Comparison of ENCODE assay signal across 22 cellular contexts in the genomic region with DNA sequence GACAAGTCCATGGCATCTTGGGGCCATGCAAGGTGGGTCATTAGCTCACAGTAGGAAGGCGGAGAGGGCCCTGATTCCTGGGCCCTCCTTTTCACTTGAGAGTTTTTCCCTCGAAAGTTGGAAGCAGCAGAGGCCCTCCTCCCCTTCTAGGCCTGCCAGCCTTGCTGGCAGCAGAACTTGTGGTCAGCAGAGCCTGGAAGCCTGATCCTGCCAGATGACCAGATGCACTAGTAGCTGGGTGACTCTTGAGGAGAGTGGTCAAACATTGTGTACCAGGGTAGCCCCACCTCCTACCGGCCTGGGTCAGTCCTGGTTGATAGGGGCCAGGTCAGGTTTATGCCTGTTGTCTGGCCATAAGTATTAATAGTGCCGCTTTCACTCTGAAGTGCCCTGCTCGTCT. TPM values are rescaled to one million over a fixed set of nuclear protein-coding genes. Genes with fewer than 3 reads are reported as not detected.
DNase-seq lines count a peak whose midpoint lies in the region; ATAC-seq and TF ChIP-seq lines count a peak whose summit lies in the region.
"Had no signal": no experiment of that assay in that cellular context is flagged by ENCODE, and none has a peak within 500 bp of the region (broad histone marks: within the 10 kb centered on the region; RNA-seq: fewer than 3 reads in every experiment).

No MANE protein-coding gene starts in this region.

- H3K9me3 Mint-ChIP-seq in Caco-2 (ENCODE audit: unreplicated experiment), result no peaks in the 10 kb centered on the region
- H3K9me3 Mint-ChIP-seq: activated CD4-positive, alpha-beta T cell treated with anti-CD3 and anti-CD28 coated beads, Interleukin-2, amount 10 ng/mL, durations not matched to agents 24 days and 14 days; activated naive CD8-positive, alpha-beta T cell treated with anti-CD3 and anti-CD28 coated beads, Interleukin-2, amount 10 ng/mL, durations not matched to agents 7 days and 5 days; memory B cell had no signal

- TF ChIP-seq RAD21 in HCT116 (IDR thresholded peaks at IDR 0.05; ENCODE audit: low read depth), result no peak

- no peaks in the 10 kb centered on the region for H3K27me3 Mint-ChIP-seq in Caco-2 (ENCODE audit: insufficient read depth, unreplicated experiment)
- H3K27me3 Mint-ChIP-seq: activated CD4-positive, alpha-beta T cell treated with anti-CD3 and anti-CD28 coated beads, Interleukin-2, amount 10 ng/mL, durations not matched to agents 24 days and 14 days; activated naive CD8-positive, alpha-beta T cell treated with anti-CD3 and anti-CD28 coated beads, Interleukin-2, amount 10 ng/mL, durations not matched to agents 7 days and 5 days; memory B cell had no signal

- CTCF ChIA-PET in HCT116 (lab: Charles Lee), result interaction anchor here (1.3 kb wide), 1 partner anchor 31 kb away, joined by 3 read pairs; no protein-coding TSS in a partner anchor
- CTCF ChIA-PET in Caco-2 (lab: Charles Lee), result no interaction called here

- no peak overlapping the region for H2BK120ac ChIP-seq in mesendoderm (ENCODE audit: low read depth, low read length)

- no peak overlapping the region for H2AFZ ChIP-seq in HCT116 (ENCODE audit: low read depth, low read length, poor library complexity, severe bottlenecking)

- POLR2A ChIA-PET in HCT116 (lab: Charles Lee) (interaction anchor here (1.0 to 4.2 kb wide), 5 partner anchors 9 to 69 kb away, joined by 3 to 21 read pairs (median 7); no protein-coding TSS in a partner anchor), Caco-2 (lab: Charles Lee) (no interaction called here)

- H3K4me2 ChIP-seq in HCT116 (ENCODE audit: low read length) (0 out of 2 replicates have a peak overlapping the region, but pooled peaks have one; percentile 0), mesendoderm (ENCODE audit: low read length) (no peak overlapping the region)
- H3K4me2 ChIP-seq: KMS-11 had no signal

- H3K4me1 ChIP-seq in HCT116 (ENCODE audit: control insufficient read depth in 1 of 2, insufficient read depth in 2 of 2, low read length in 2 of 2) (peaks cover 36 to 87% of the 10 kb centered on the region in 2 experiments), ascending aorta (peaks cover 10 to 12% of the 10 kb centered on the region in 2 donors), mesendoderm (ENCODE audit: control insufficient read depth, low read depth, low read length) (peaks cover 8% of the 10 kb centered on the region), mucosa of descending colon (ENCODE audit: low read depth) (no peaks in the 10 kb centered on the region), Caco-2 (0 out of 2 replicates have a peak, but pooled peaks cover 7% of the 10 kb centered on the region)

- H3K4ac ChIP-seq in mesendoderm (ENCODE audit: low read depth, low read length), result peak overlapping the region; percentile 17

- no peak for ATAC-seq in HCT116
- ATAC-seq in HG03095 (IDR thresholded peaks at IDR 0.05; ENCODE audit: unreplicated experiment), result no peak
- ATAC-seq in mucosa of descending colon, result no peak

- H3K36me3 ChIP-seq in HCT116 (ENCODE audit: control insufficient read depth in 1 of 2, insufficient read depth in 2 of 2, low read length in 2 of 2) (peaks cover 0 to 3% of the 10 kb centered on the region in 2 experiments; a peak in 1 of 4 replicates), ascending aorta (no peaks in the 10 kb centered on the region), mesendoderm (ENCODE audit: control insufficient read depth, insufficient read depth, low read length) (no peaks in the 10 kb centered on the region), mucosa of descending colon (ENCODE audit: low read depth) (no peaks in the 10 kb centered on the region), Caco-2 (ENCODE audit: control insufficient read depth, insufficient read depth, low read length) (no peaks in the 10 kb centered on the region)

- no peaks in the 10 kb centered on the region for H3K4me1 Mint-ChIP-seq in Caco-2 (ENCODE audit: low read depth, unreplicated experiment)

- H3K9me3 ChIP-seq in HCT116 (ENCODE audit: control insufficient read depth in 1 of 2, insufficient read depth in 1 of 2, low read depth in 1 of 2, low read length in 2 of 2) (no peaks in the 10 kb centered on the region), ascending aorta (no peaks in the 10 kb centered on the region), mucosa of descending colon (no peaks in the 10 kb centered on the region), Caco-2 (no peaks in the 10 kb centered on the region)

- TF ChIP-seq POLR2A in HCT116 (IDR thresholded peaks at IDR 0.05; ENCODE audit: borderline replicate concordance, extremely low read depth, insufficient read depth, insufficient read length), result no peak

- TF ChIP-seq CTCF in HCT116 (IDR thresholded peaks at IDR 0.05 in 2 of 3, conservative IDR thresholded peaks at IDR 0.05 in 1 of 3; ENCODE audit: borderline replicate concordance in 1 of 3, insufficient read depth in 1 of 3, low read depth in 2 of 3, low read length in 2 of 3) (no peak), ascending aorta (IDR thresholded peaks at IDR 0.05) (no peak), mucosa of descending colon (IDR thresholded peaks at IDR 0.05) (no peak), Caco-2 (IDR thresholded peaks at IDR 0.05; ENCODE audit: insufficient read depth in 1 of 2, low read depth in 1 of 2, low read length in 1 of 2, severe bottlenecking in 1 of 2, unreplicated experiment in 1 of 2) (no peak)

- H3K9me2 ChIP-seq in HCT116 (ENCODE audit: insufficient read depth), result no peaks in the 10 kb centered on the region

- no peak overlapping the region for H2AK5ac ChIP-seq in mesendoderm (ENCODE audit: low read length)

- H3K9ac ChIP-seq in HCT116 (ENCODE audit: low read length), result no peak overlapping the region
- no peak overlapping the region for H3K9ac ChIP-seq in mesendoderm (ENCODE audit: low read length)
- H3K9ac ChIP-seq: KMS-11 had no signal

- DNase-seq in AG08395 (ENCODE audit: low spot score) (peak; percentile 64), HCT116 (ENCODE audit: low read depth, low spot score) (no peak), ascending aorta (ENCODE audit: low spot score in 2 of 2) (no peak), mesendoderm (no peak), mucosa of descending colon (no peak), Caco-2 (no peak)
- no peak for DNase-seq in stimulated activated CD4-positive, alpha-beta T cell treated with anti-CD3 and anti-CD28 coated beads, Interleukin-15, amount 100 ng/mL, for 24 hours
- DNase-seq: activated naive CD8-positive, alpha-beta T cell treated with anti-CD3 and anti-CD28 coated beads, Interleukin-2, amount 10 ng/mL, durations not matched to agents 7 days and 5 days; Calu3; central memory CD4-positive, alpha-beta T cell; glutamatergic neuron; NCI-H1436 treated with DMSO at 0.1 percent for 48 hours; NCI-H226; occipital lobe; SIG-M5; stimulated activated CD4-positive, alpha-beta T cell treated with anti-CD3 and anti-CD28 coated beads, Interleukin-4, amount 100 ng/mL, for 4 hours; T1000 had no signal

- H3K27me3 ChIP-seq in HCT116 (ENCODE audit: insufficient read depth, low read length) (no peaks in the 10 kb centered on the region), ascending aorta (no peaks in the 10 kb centered on the region), mesendoderm (ENCODE audit: insufficient read depth, low read length, poor library complexity) (no peaks in the 10 kb centered on the region), Caco-2 (replicated peaks; ENCODE audit: control insufficient read depth, insufficient read depth, low read length) (no peaks in the 10 kb centered on the region)

- no peak overlapping the region for H3K27ac Mint-ChIP-seq in Caco-2 (ENCODE audit: unreplicated experiment)
- H3K27ac Mint-ChIP-seq: activated CD4-positive, alpha-beta T cell treated with anti-CD3 and anti-CD28 coated beads, Interleukin-2, amount 10 ng/mL, durations not matched to agents 24 days and 14 days; activated naive CD8-positive, alpha-beta T cell treated with anti-CD3 and anti-CD28 coated beads, Interleukin-2, amount 10 ng/mL, durations not matched to agents 7 days and 5 days; memory B cell had no signal

- no peak overlapping the region for H3K4me3 ChIP-seq in HCT116 (replicated peaks in 1 of 2; ENCODE audit: low read depth in 1 of 2, low read length in 2 of 2)
- H3K4me3 ChIP-seq in ascending aorta, result no peak overlapping the region
- H3K4me3 ChIP-seq in mesendoderm (ENCODE audit: low read length), result no peak overlapping the region
- H3K4me3 ChIP-seq in mucosa of descending colon, result no peak overlapping the region
- no peak overlapping the region for H3K4me3 ChIP-seq in Caco-2 (ENCODE audit: low read depth, low read length)

- H3K79me2 ChIP-seq in HCT116 (ENCODE audit: insufficient read depth, low read length) (peaks cover 10% of the 10 kb centered on the region), mesendoderm (ENCODE audit: control insufficient read depth, insufficient read depth, low read length) (peaks cover 9% of the 10 kb centered on the region)

- H3K79me1 ChIP-seq in mesendoderm (ENCODE audit: low read length), result no peaks in the 10 kb centered on the region

- H4K20me1 ChIP-seq in HCT116 (ENCODE audit: insufficient read depth), result no peaks in the 10 kb centered on the region

- RAD21 ChIA-PET in HCT116 (lab: Charles Lee; ENCODE audit: low non-redundant PET in 1 of 2, low total read pairs in 2 of 2, uncharacterized antibody in 2 of 2, unreplicated experiment in 2 of 2), result no interaction called here

- no TSS peak for BruUV-seq in HCT116 (replicated peaks; lab: Mats Ljungman, UMichigan)
- BruUV-seq in Caco-2 (replicated peaks; lab: Mats Ljungman, UMichigan), result no TSS peak

- no peak overlapping the region for H3K27ac ChIP-seq in HCT116 (ENCODE audit: low read depth, low read length)
- H3K27ac ChIP-seq in ascending aorta, result peak overlapping the region; percentile 22 to 47
- H3K27ac ChIP-seq in mesendoderm (ENCODE audit: low read depth, low read length), result no peak overlapping the region
- H3K27ac ChIP-seq: HL-60, KMS-11 had no signal

- no peak overlapping the region for H3K4me3 Mint-ChIP-seq in Caco-2 (ENCODE audit: unreplicated experiment)
- H3K4me3 Mint-ChIP-seq: activated CD4-positive, alpha-beta T cell treated with anti-CD3 and anti-CD28 coated beads, Interleukin-2, amount 10 ng/mL, durations not matched to agents 24 days and 14 days; activated naive CD8-positive, alpha-beta T cell treated with anti-CD3 and anti-CD28 coated beads, Interleukin-2, amount 10 ng/mL, durations not matched to agents 7 days and 5 days; memory B cell had no signal

- H3K56ac ChIP-seq in mesendoderm (ENCODE audit: low read length), result peak overlapping the region; percentile 22

- no peak overlapping the region for H2BK15ac ChIP-seq in mesendoderm (replicated peaks; ENCODE audit: low read depth)

- H4K5ac ChIP-seq in mesendoderm (ENCODE audit: low read length), result no peak overlapping the region

- H3K36me3 Mint-ChIP-seq in Caco-2 (ENCODE audit: insufficient read depth, unreplicated experiment), result peaks cover 8% of the 10 kb centered on the region
- H3K36me3 Mint-ChIP-seq: activated naive CD8-positive, alpha-beta T cell treated with anti-CD3 and anti-CD28 coated beads, Interleukin-2, amount 10 ng/mL, durations not matched to agents 7 days and 5 days; memory B cell had no signal

- no peak overlapping the region for H3K18ac ChIP-seq in mesendoderm (ENCODE audit: low read length)

- no CpG with 5 or more reads among the region's 5 CpGs for WGBS in mesendoderm (ENCODE audit: extremely low coverage, insufficient coverage, low lambda C conversion rate)

- intact Hi-C loops in HCT116 (cut with micrococcal nuclease), result no loop called here
- intact Hi-C loops in ascending aorta (cut with DNase I), result loop anchor here (10.0 kb wide), 1 partner anchor 462 kb away; the partner anchor contains the start of gene ILRUN
- intact Hi-C loops in mucosa of descending colon (cut with DNase I, micrococcal nuclease), result no loop called here
- intact Hi-C loops in Caco-2 (cut with micrococcal nuclease; ENCODE audit: unreplicated experiment), result no loop called here

- no peak overlapping the region for H4K8ac ChIP-seq in mesendoderm (ENCODE audit: low read depth, low read length)

- no peak overlapping the region for H2BK5ac ChIP-seq in mesendoderm (ENCODE audit: low read length)

- no peak overlapping the region for H3K23ac ChIP-seq in mesendoderm (ENCODE audit: low read length)

RNA-seq across cellular contexts. Expression of gene HMGA1, which starts 3.8 kb away (rescaled TPM):
- 2,459 TPM for total RNA-seq in HCT116 (2021; ENCODE audit: unreplicated experiment)
- polyA plus RNA-seq in HCT116 (2012), result 2,754 and 2,816 TPM in 2 replicates
- total RNA-seq in ascending aorta, result 21.4 TPM
- 3,300 TPM for polyA plus RNA-seq in mesendoderm (2013, experiment 1 of 2)
- polyA plus RNA-seq in mesendoderm (2013, experiment 2 of 2), result 3,237 TPM
- 100 to 1,000 TPM in 2 of 3 donors, 10 to 100 TPM in 1; 49.4 to 176 (median 124) TPM for total RNA-seq in mucosa of descending colon
- total RNA-seq in Caco-2 (2022), result 301 and 322 TPM in 2 replicates

RNA-seq across cellular contexts. Expression of gene SMIM29, which starts 15.9 kb away (rescaled TPM):
- total RNA-seq in HCT116 (2021; ENCODE audit: unreplicated experiment), result 25.1 TPM
- polyA plus RNA-seq in HCT116 (2012), result 31.5 and 35.5 TPM in 2 replicates
- total RNA-seq in ascending aorta, result 9.2 TPM
- 4.7 TPM for polyA plus RNA-seq in mesendoderm (2013, experiment 1 of 2)
- polyA plus RNA-seq in mesendoderm (2013, experiment 2 of 2), result 4.6 TPM
- 10 to 100 TPM in 2 of 3 donors, 1 to 10 TPM in 1; 6.5 to 15.1 (median 11.2) TPM for total RNA-seq in mucosa of descending colon
- total RNA-seq in Caco-2 (2022), result 14.3 and 16.0 TPM in 2 replicates

Comparison
In these comparisons a context has a peak if more than half of its experiments do, and no peak if none do; other contexts are left out.
1. H3K27ac ChIP-seq: peak in ascending aorta (2 of 2); none in HCT116 (single experiment) and mesendoderm (single experiment).